Comparison of ENCODE assay signal across 1 cellular context in genomic region chr12:117907108-117907689, GRCh38.
TF ChIP-seq lines count a peak whose summit lies in the region.

No MANE protein-coding gene starts in this region.

TF ChIP-seq in A549, 52 proteins besides CTCF, POLR2A, EP300 and RAD21 (continued from another document):
- no peak for TF ChIP-seq TFCP2L1 (CRISPR knock-in tag; IDR thresholded peaks at IDR 0.05)
- no peak for TF ChIP-seq KDM5A (IDR thresholded peaks at IDR 0.05)
- TF ChIP-seq CBX8 (IDR thresholded peaks at IDR 0.05) = no peak
- TF ChIP-seq ATOH8 (CRISPR knock-in tag; IDR thresholded peaks at IDR 0.05; ENCODE audit: low read depth) = no peak
- no peak for TF ChIP-seq FOXS1 (CRISPR knock-in tag; IDR thresholded peaks at IDR 0.05)
- TF ChIP-seq MAX (IDR thresholded peaks at IDR 0.05) = no peak
- TF ChIP-seq FOSL2 (IDR thresholded peaks at IDR 0.05) = no peak
- no peak for TF ChIP-seq FOSL2 (CRISPR knock-in tag; IDR thresholded peaks at IDR 0.05)
- no peak for TF ChIP-seq FOSB (CRISPR knock-in tag; IDR thresholded peaks at IDR 0.05)
- TF ChIP-seq ESRRA (IDR thresholded peaks at IDR 0.05; ENCODE audit: borderline replicate concordance, low read length) = no peak
- TF ChIP-seq NR3C1 (IDR thresholded peaks at IDR 0.05) = no peak
- TF ChIP-seq USF2 (IDR thresholded peaks at IDR 0.05) = no peak
- no peak for TF ChIP-seq ZFP36 (IDR thresholded peaks at IDR 0.05; ENCODE audit: borderline replicate concordance, partially characterized antibody)
TF ChIP-seq in A549: peak in this region for 0.
